15 cellular contexts compared by ENCODE assay signal in genomic region chr15:39100106-39100505, GRCh38.
A peak's percentile ranks its signal among the peaks of the same experiment; 100 is the strongest.
DNase-seq lines count a peak whose midpoint lies in the region; ATAC-seq and TF ChIP-seq lines count a peak whose summit lies in the region.
"Had no signal": no experiment of that assay in that cellular context is flagged by ENCODE, and none has a peak within 500 bp of the region (broad histone marks: within the 10 kb centered on the region; RNA-seq: fewer than 3 reads in every experiment).

No MANE protein-coding gene starts in this region.

- H3K27ac Mint-ChIP-seq in chondrocyte (ENCODE audit: unreplicated experiment), result peak overlapping the region; percentile 90
- no peak overlapping the region for H3K27ac Mint-ChIP-seq in activated T-cell treated with anti-CD3 and anti-CD28 coated beads, Interleukin-2, amount 50 U/mL, for 24 hours
- H3K27ac Mint-ChIP-seq: CD4-positive, alpha-beta T cell; IgD-negative memory B cell had no signal

- 89 to 94% methylated on average over 1 of the region's 1 CpG for WGBS in GM23248 (ENCODE audit: low coverage in 1 of 2, low lambda C conversion rate in 2 of 2, missing lambda C conversion rate in 2 of 2), 2 experiments

- no peaks in the 10 kb centered on the region for H3K27me3 ChIP-seq in GM23248 (replicated peaks; ENCODE audit: insufficient read depth)
- no peaks in the 10 kb centered on the region for H3K27me3 ChIP-seq in muscle layer of duodenum (ENCODE audit: low read depth, low read length)
- H3K27me3 ChIP-seq: BLaER1 treated with 17β-estradiol and CSF1 and Interleukin-3, amounts not matched to agents 10 nM and 100 nM had no signal

- H3F3A ChIP-seq in GM23248 (ENCODE audit: insufficient read depth), result peaks cover 23% of the 10 kb centered on the region

- H2AFZ ChIP-seq in GM23248, result no peak overlapping the region

- H3K79me2 ChIP-seq in GM23248 (ENCODE audit: insufficient read depth), result no peaks in the 10 kb centered on the region

- DNase-seq in AG08395 (ENCODE audit: low spot score) (peak; percentile 2), GM23248 (peak; percentile 33), chondrocyte (ENCODE audit: low spot score) (no peak)
- no peak for DNase-seq in activated T-cell treated with anti-CD3 and anti-CD28 coated beads, Interleukin-2, amount 50 U/mL, for 24 hours
- DNase-seq: 8988T; CD4-positive, alpha-beta T cell; DMS79; EL; GDM1 had no signal

- H3K27ac ChIP-seq in GM23248, result peak overlapping the region; percentile 3; the same call in 1 of the 2 replicates
- H3K27ac ChIP-seq in muscle layer of duodenum (ENCODE audit: low read length), result peak overlapping the region; percentile 48
- H3K27ac ChIP-seq: BLaER1 treated with 17β-estradiol and CSF1 and Interleukin-3, amounts not matched to agents 10 nM and 100 nM had no signal

- H3K9me3 ChIP-seq in GM23248 (ENCODE audit: low read depth) (no peaks in the 10 kb centered on the region), muscle layer of duodenum (ENCODE audit: control insufficient read depth in 1 of 2, low read length in 2 of 2) (no peaks in the 10 kb centered on the region)
- H3K9me3 ChIP-seq: HAP-1 had no signal

- H3K9me3 Mint-ChIP-seq in chondrocyte (ENCODE audit: low read depth), result peaks cover 2% of the 10 kb centered on the region
- no peaks in the 10 kb centered on the region for H3K9me3 Mint-ChIP-seq in activated T-cell treated with anti-CD3 and anti-CD28 coated beads, Interleukin-2, amount 50 U/mL, for 24 hours
- H3K9me3 Mint-ChIP-seq: CD4-positive, alpha-beta T cell had no signal

- no peaks in the 10 kb centered on the region for H3K36me3 Mint-ChIP-seq in chondrocyte (ENCODE audit: low read depth)
- H3K36me3 Mint-ChIP-seq in activated T-cell treated with anti-CD3 and anti-CD28 coated beads, Interleukin-2, amount 50 U/mL, for 24 hours (ENCODE audit: low read depth), result no peaks in the 10 kb centered on the region
- H3K36me3 Mint-ChIP-seq: IgD-negative memory B cell had no signal

- H3K4me3 Mint-ChIP-seq in chondrocyte (ENCODE audit: unreplicated experiment), result no peak overlapping the region
- no peak overlapping the region for H3K4me3 Mint-ChIP-seq in activated T-cell treated with anti-CD3 and anti-CD28 coated beads, Interleukin-2, amount 50 U/mL, for 24 hours
- H3K4me3 Mint-ChIP-seq: CD4-positive, alpha-beta T cell; IgD-negative memory B cell had no signal

- peaks cover 34% of the 10 kb centered on the region for H3K4me1 ChIP-seq in GM23248 (ENCODE audit: insufficient read depth)
- H3K4me1 ChIP-seq in muscle layer of duodenum (ENCODE audit: control insufficient read depth in 1 of 2, insufficient read depth in 2 of 2, low read length in 2 of 2), result no peaks in the 10 kb centered on the region
- H3K4me1 ChIP-seq: BLaER1 treated with 17β-estradiol and CSF1 and Interleukin-3, amounts not matched to agents 10 nM and 100 nM; HAP-1 had no signal

- H3K4me3 ChIP-seq in GM23248 (no peak overlapping the region), muscle layer of duodenum (ENCODE audit: low read depth in 1 of 2, low read length in 2 of 2) (no peak overlapping the region)
- H3K4me3 ChIP-seq: BLaER1 treated with 17β-estradiol and CSF1 and Interleukin-3, amounts not matched to agents 10 nM and 100 nM; HAP-1 had no signal

- ATAC-seq in HG03460 (IDR thresholded peaks at IDR 0.05; ENCODE audit: unreplicated experiment) (no peak), HG02623 (IDR thresholded peaks at IDR 0.05; ENCODE audit: unreplicated experiment) (no peak)

- no peaks in the 10 kb centered on the region; the same call in 1 of the 2 replicates for H3K36me3 ChIP-seq in GM23248 (ENCODE audit: low read depth)
- no peaks in the 10 kb centered on the region for H3K36me3 ChIP-seq in muscle layer of duodenum (ENCODE audit: control insufficient read depth in 1 of 2, insufficient read depth in 2 of 2, low read length in 2 of 2)
- H3K36me3 ChIP-seq: BLaER1 treated with 17β-estradiol and CSF1 and Interleukin-3, amounts not matched to agents 10 nM and 100 nM; HAP-1 had no signal

- H3K4me1 Mint-ChIP-seq in chondrocyte (ENCODE audit: low read depth), result peaks cover 29% of the 10 kb centered on the region
- H3K4me1 Mint-ChIP-seq in activated T-cell treated with anti-CD3 and anti-CD28 coated beads, Interleukin-2, amount 50 U/mL, for 24 hours (ENCODE audit: low read depth), result no peaks in the 10 kb centered on the region
- H3K4me1 Mint-ChIP-seq: IgD-negative memory B cell had no signal

- no peak overlapping the region for H3K9ac ChIP-seq in GM23248
- H3K9ac ChIP-seq: BLaER1 treated with 17β-estradiol and CSF1 and Interleukin-3, amounts not matched to agents 10 nM and 100 nM had no signal

- H3K9me2 ChIP-seq in GM23248 (ENCODE audit: insufficient read depth), result no peaks in the 10 kb centered on the region

- in situ Hi-C loops in GM23248 (cut with MboI), result loop anchor here (25.0 kb wide), 1 partner anchor 388 kb away; no protein-coding TSS in a partner anchor

- no peaks in the 10 kb centered on the region for H4K20me1 ChIP-seq in GM23248 (ENCODE audit: insufficient read depth)
- H4K20me1 ChIP-seq: BLaER1 treated with 17β-estradiol and CSF1 and Interleukin-3, amounts not matched to agents 10 nM and 100 nM had no signal

- H3K27me3 Mint-ChIP-seq in chondrocyte (ENCODE audit: low read depth), result no peaks in the 10 kb centered on the region
- H3K27me3 Mint-ChIP-seq in activated T-cell treated with anti-CD3 and anti-CD28 coated beads, Interleukin-2, amount 50 U/mL, for 24 hours, result peaks cover 11% of the 10 kb centered on the region
- H3K27me3 Mint-ChIP-seq: IgD-negative memory B cell had no signal

- H3K4me2 ChIP-seq in GM23248 (ENCODE audit: unreplicated experiment), result peak overlapping the region; percentile 16
- H3K4me2 ChIP-seq: BLaER1 treated with 17β-estradiol and CSF1 and Interleukin-3, amounts not matched to agents 10 nM and 100 nM had no signal

- no peak for TF ChIP-seq CTCF in chondrocyte (IDR thresholded peaks at IDR 0.05)

Comparison
In these comparisons a context has a peak if more than half of its experiments do, and no peak if none do; other contexts are left out.
1. DNase-seq: peak in AG08395 (single experiment) and GM23248 (single experiment); none in chondrocyte (single experiment) and activated T-cell treated with anti-CD3 and anti-CD28 coated beads, Interleukin-2, amount 50 U/mL, for 24 hours (single experiment).